1 cellular context compared by ENCODE assay signal in genomic region chr17:76383645-76384221, GRCh38.
TF ChIP-seq lines count a peak whose summit lies in the region.

No MANE protein-coding gene starts in this region.

TF ChIP-seq in HepG2, 621 proteins besides CTCF, POLR2A, EP300 and RAD21 (continued from another document and continues in another):
- TF ChIP-seq ZNF563 (CRISPR knock-in tag; IDR thresholded peaks at IDR 0.05) (peak; percentile 72), ZNF362 (CRISPR knock-in tag; IDR thresholded peaks at IDR 0.05; ENCODE audit: borderline replicate concordance) (no peak), ZNF138 (CRISPR knock-in tag; IDR thresholded peaks at IDR 0.05; ENCODE audit: low read depth) (no peak), PLSCR1 (CRISPR knock-in tag; IDR thresholded peaks at IDR 0.05; ENCODE audit: borderline replicate concordance) (no peak; the same call in 1 of the 2 replicates), ESRRA (CRISPR knock-in tag; IDR thresholded peaks at IDR 0.05; ENCODE audit: low read depth) (peak; percentile 1; the same call in 1 of the 2 replicates), NCOA5 (CRISPR knock-in tag; IDR thresholded peaks at IDR 0.05) (no peak; the same call in 1 of the 2 replicates), MBD4 (IDR thresholded peaks at IDR 0.05; ENCODE audit: borderline replicate concordance, low read length) (no peak), ZBTB39 (CRISPR knock-in tag; IDR thresholded peaks at IDR 0.05) (peak; percentile 67; the same call in 1 of the 2 replicates), KDM5B (CRISPR knock-in tag; IDR thresholded peaks at IDR 0.05; ENCODE audit: borderline replicate concordance) (no peak), NFIC (IDR thresholded peaks at IDR 0.05; ENCODE audit: low read length) (0 out of 2 replicates have a peak, but pooled peaks have one; percentile 66), DPF2 (CRISPR knock-in tag; IDR thresholded peaks at IDR 0.05; ENCODE audit: borderline replicate concordance, low read depth) (0 out of 2 replicates have a peak, but pooled peaks have one; percentile 28), AHDC1 (CRISPR knock-in tag; IDR thresholded peaks at IDR 0.05; ENCODE audit: borderline replicate concordance) (peak; percentile 60; the same call in 1 of the 2 replicates), ATF5 (CRISPR knock-in tag; IDR thresholded peaks at IDR 0.05; ENCODE audit: low read depth) (no peak), ZNF274 (CRISPR knock-in tag; IDR thresholded peaks at IDR 0.05) (0 out of 2 replicates have a peak, but pooled peaks have one; percentile 15), ARNT2 (CRISPR knock-in tag; IDR thresholded peaks at IDR 0.05; ENCODE audit: low read depth) (peak; percentile 71), ZBTB10 (CRISPR knock-in tag; IDR thresholded peaks at IDR 0.05; ENCODE audit: borderline replicate concordance) (peak; percentile 61; the same call in 1 of the 2 replicates), ZBTB7A (CRISPR knock-in tag; IDR thresholded peaks at IDR 0.05) (peak; percentile 69), CBX2 (IDR thresholded peaks at IDR 0.05; ENCODE audit: low read depth, low read length) (no peak), CBX2 (CRISPR knock-in tag; IDR thresholded peaks at IDR 0.05; ENCODE audit: low read depth) (0 out of 2 replicates have a peak, but pooled peaks have one; percentile 51), ZNF660 (CRISPR knock-in tag; IDR thresholded peaks at IDR 0.05; ENCODE audit: borderline replicate concordance, low read depth) (no peak), ZNF264 (CRISPR knock-in tag; IDR thresholded peaks at IDR 0.05) (no peak), ZNF724P (CRISPR knock-in tag; IDR thresholded peaks at IDR 0.05; ENCODE audit: borderline replicate concordance) (peak; percentile 55; the same call in 1 of the 2 replicates), RFXAP (CRISPR knock-in tag; IDR thresholded peaks at IDR 0.05; ENCODE audit: borderline replicate concordance) (peak; percentile 41; the same call in 1 of the 2 replicates), ZNF672 (CRISPR knock-in tag; IDR thresholded peaks at IDR 0.05) (no peak), TOPORS (CRISPR knock-in tag; IDR thresholded peaks at IDR 0.05) (no peak), ATF4 (CRISPR knock-in tag; IDR thresholded peaks at IDR 0.05) (no peak), PHF8 (CRISPR knock-in tag; IDR thresholded peaks at IDR 0.05) (peak; percentile 59), NONO (IDR thresholded peaks at IDR 0.05) (no peak), NONO (CRISPR knock-in tag; conservative IDR thresholded peaks at IDR 0.05) (peak; percentile 82), ZBTB33 (CRISPR knock-in tag; IDR thresholded peaks at IDR 0.05) (peak; percentile 46; the same call in 1 of the 2 replicates), IRF2 (CRISPR knock-in tag; IDR thresholded peaks at IDR 0.05) (0 out of 2 replicates have a peak, but pooled peaks have one; percentile 10), SRSF9 (IDR thresholded peaks at IDR 0.05; ENCODE audit: borderline replicate concordance, insufficient read depth, low read depth, low read length, poor library complexity, severe bottlenecking) (no peak), ZFP41 (CRISPR knock-in tag; IDR thresholded peaks at IDR 0.05; ENCODE audit: borderline replicate concordance) (peak; percentile 72; the same call in 1 of the 2 replicates), HOXA9 (CRISPR knock-in tag; IDR thresholded peaks at IDR 0.05; ENCODE audit: borderline replicate concordance) (no peak; the same call in 1 of the 2 replicates), NFKBIZ (CRISPR knock-in tag; IDR thresholded peaks at IDR 0.05) (peak; percentile 48; the same call in 1 of the 2 replicates), ZNF747 (CRISPR knock-in tag; IDR thresholded peaks at IDR 0.05; ENCODE audit: borderline replicate concordance) (peak; percentile 41; the same call in 1 of the 2 replicates), MXD1 (CRISPR knock-in tag; IDR thresholded peaks at IDR 0.05) (peak; percentile 74), EHMT2 (IDR thresholded peaks at IDR 0.05; ENCODE audit: borderline replicate concordance, low read depth, low read length) (no peak), FOXK1 (CRISPR knock-in tag; IDR thresholded peaks at IDR 0.05; ENCODE audit: borderline replicate concordance, low read depth) (peak; percentile 2; the same call in 1 of the 2 replicates), DZIP1 (CRISPR knock-in tag; IDR thresholded peaks at IDR 0.05) (peak; percentile 43; the same call in 1 of the 2 replicates), ZNF879 (CRISPR knock-in tag; IDR thresholded peaks at IDR 0.05) (no peak), NFYB (CRISPR knock-in tag; IDR thresholded peaks at IDR 0.05) (no peak)
